Comparison of ENCODE assay signal across 26 cellular contexts in genomic region chr7:66537876-66538275, GRCh38.
"Had no signal": no experiment of that assay in that cellular context is flagged by ENCODE, and none has a peak within 500 bp of the region (broad histone marks: within the 10 kb centered on the region; RNA-seq: fewer than 3 reads in every experiment).

No MANE protein-coding gene starts in this region.

- H3K4me1 ChIP-seq: SJCRH30 had no signal

- H3K27me3 ChIP-seq: SJCRH30 had no signal

- H3K27ac ChIP-seq: SJCRH30, SK-N-MC, WERI-Rb-1 had no signal

- H3K4me3 ChIP-seq: SJCRH30, SK-N-MC had no signal

- ATAC-seq: activated CD8-positive, alpha-beta memory T cell treated with anti-CD3 and anti-CD28 coated beads, Interleukin-2, amount 10 ng/mL, durations not matched to agents 7 days and 5 days; Panc1 had no signal

- DNase-seq: activated CD4-positive, alpha-beta memory T cell treated with anti-CD3 and anti-CD28 coated beads, Interleukin-2, amount 10 ng/mL, durations not matched to agents 7 days and 5 days; activated CD4-positive, alpha-beta T cell treated with anti-CD3 and anti-CD28 coated beads for 1 hour; activated CD4-positive, alpha-beta T cell treated with anti-CD3 and anti-CD28 coated beads for 48 hours; activated CD4-positive, CD25-positive, alpha-beta regulatory T cell; activated CD8-positive, alpha-beta memory T cell treated with anti-CD3 and anti-CD28 coated beads for 24 hours; activated CD8-positive, alpha-beta memory T cell treated with anti-CD3 and anti-CD28 coated beads, Interleukin-2, amount 10 ng/mL, durations not matched to agents 7 days and 5 days; activated gamma-delta T cell; activated naive CD4-positive, alpha-beta T cell treated with Interleukin-2 at 50 U/mL for 16 hours; activated naive CD8-positive, alpha-beta T cell treated with anti-CD3 and anti-CD28 coated beads, Interleukin-2, amount 10 ng/mL, durations not matched to agents 7 days and 5 days; activated T-cell treated with anti-CD3 and anti-CD28 coated beads, Interleukin-2, amount 50 U/mL, for 24 hours; anterior cingulate cortex; caudate nucleus; cerebellar nuclear complex; NCI-H1092 treated with DMSO at 0.1 percent for 48 hours; NCI-H1417; NCI-H1930; NCI-H2081 treated with DMSO at 0.1 percent for 48 hours; NCI-H345; NCI-H524 treated with DMSO at 0.1 percent for 48 hours; SHP77; SJCRH30; T1000; WERI-Rb-1 had no signal

- FAIRE-seq: bronchial epithelial cell had no signal

- H3K9me3 ChIP-seq: SJCRH30 had no signal

- H3K36me3 ChIP-seq: SJCRH30 had no signal
